ENCODE assay signal across 3 cellular contexts in the genomic region with DNA sequence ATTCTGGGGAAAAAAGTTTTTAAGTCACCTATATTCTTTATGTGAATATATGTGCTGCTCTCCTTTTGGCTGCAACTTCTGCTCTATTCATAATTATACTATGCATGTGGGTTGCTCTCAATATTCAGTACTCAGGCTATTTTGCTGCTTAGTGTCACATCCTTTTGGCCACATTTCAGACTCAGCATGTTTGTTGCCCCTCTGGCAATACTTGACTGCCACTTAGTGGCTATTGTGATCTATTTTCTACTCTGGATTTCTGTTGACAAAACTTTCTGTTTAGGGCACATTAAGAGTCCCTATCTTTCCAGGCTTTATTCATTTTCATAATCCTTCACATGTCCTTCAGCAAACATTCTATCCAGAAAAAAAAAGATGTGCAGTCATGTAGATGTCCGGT.
TF ChIP-seq lines count a peak whose summit lies in the region.

No MANE protein-coding gene starts in this region.

TF ChIP-seq in SK-N-SH, 30 proteins besides CTCF, POLR2A, EP300 and RAD21:
- TF ChIP-seq POLR2AphosphoS5 (IDR thresholded peaks at IDR 0.05; ENCODE audit: low read depth, low read length) = no peak

TF ChIP-seq in SK-N-SH treated with all-trans-retinoic acid at 6 μM for 48 hours, 23 proteins besides CTCF, POLR2A, EP300 and RAD21:
- no peak for TF ChIP-seq ZNF8 (CRISPR knock-in tag; IDR thresholded peaks at IDR 0.05)
- no peak for TF ChIP-seq RARB (CRISPR knock-in tag; IDR thresholded peaks at IDR 0.05)
- TF ChIP-seq ZFP3 (CRISPR knock-in tag; IDR thresholded peaks at IDR 0.05) = no peak
- no peak for TF ChIP-seq ZC3H10 (CRISPR knock-in tag; IDR thresholded peaks at IDR 0.05)
- TF ChIP-seq, protein P1, sequence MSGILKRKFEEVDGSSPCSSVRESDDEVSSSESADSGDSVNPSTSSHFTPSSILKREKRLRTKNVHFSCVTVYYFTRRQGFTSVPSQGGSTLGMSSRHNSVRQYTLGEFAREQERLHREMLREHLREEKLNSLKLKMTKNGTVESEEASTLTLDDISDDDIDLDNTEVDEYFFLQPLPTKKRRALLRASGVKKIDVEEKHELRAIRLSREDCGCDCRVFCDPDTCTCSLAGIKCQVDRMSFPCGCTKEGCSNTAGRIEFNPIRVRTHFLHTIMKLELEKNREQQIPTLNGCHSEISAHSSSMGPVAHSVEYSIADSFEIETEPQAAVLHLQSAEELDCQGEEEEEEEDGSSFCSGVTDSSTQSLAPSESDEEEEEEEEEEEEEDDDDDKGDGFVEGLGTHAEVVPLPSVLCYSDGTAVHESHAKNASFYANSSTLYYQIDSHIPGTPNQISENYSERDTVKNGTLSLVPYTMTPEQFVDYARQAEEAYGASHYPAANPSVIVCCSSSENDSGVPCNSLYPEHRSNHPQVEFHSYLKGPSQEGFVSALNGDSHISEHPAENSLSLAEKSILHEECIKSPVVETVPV (CRISPR knock-in tag; IDR thresholded peaks at IDR 0.05) = no peak
- TF ChIP-seq, protein P2, sequence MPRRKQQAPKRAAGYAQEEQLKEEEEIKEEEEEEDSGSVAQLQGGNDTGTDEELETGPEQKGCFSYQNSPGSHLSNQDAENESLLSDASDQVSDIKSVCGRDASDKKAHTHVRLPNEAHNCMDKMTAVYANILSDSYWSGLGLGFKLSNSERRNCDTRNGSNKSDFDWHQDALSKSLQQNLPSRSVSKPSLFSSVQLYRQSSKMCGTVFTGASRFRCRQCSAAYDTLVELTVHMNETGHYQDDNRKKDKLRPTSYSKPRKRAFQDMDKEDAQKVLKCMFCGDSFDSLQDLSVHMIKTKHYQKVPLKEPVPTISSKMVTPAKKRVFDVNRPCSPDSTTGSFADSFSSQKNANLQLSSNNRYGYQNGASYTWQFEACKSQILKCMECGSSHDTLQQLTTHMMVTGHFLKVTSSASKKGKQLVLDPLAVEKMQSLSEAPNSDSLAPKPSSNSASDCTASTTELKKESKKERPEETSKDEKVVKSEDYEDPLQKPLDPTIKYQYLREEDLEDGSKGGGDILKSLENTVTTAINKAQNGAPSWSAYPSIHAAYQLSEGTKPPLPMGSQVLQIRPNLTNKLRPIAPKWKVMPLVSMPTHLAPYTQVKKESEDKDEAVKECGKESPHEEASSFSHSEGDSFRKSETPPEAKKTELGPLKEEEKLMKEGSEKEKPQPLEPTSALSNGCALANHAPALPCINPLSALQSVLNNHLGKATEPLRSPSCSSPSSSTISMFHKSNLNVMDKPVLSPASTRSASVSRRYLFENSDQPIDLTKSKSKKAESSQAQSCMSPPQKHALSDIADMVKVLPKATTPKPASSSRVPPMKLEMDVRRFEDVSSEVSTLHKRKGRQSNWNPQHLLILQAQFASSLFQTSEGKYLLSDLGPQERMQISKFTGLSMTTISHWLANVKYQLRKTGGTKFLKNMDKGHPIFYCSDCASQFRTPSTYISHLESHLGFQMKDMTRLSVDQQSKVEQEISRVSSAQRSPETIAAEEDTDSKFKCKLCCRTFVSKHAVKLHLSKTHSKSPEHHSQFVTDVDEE (CRISPR knock-in tag; IDR thresholded peaks at IDR 0.05) = no peak
TF ChIP-seq in SK-N-SH treated with all-trans-retinoic acid at 6 μM for 48 hours: peak in this region for 0.

TF ChIP-seq in IMR-90, 13 proteins besides CTCF, POLR2A, EP300 and RAD21:
- TF ChIP-seq USF2 (IDR thresholded peaks at IDR 0.05; ENCODE audit: low read depth, low read length) (no peak), MAFK (IDR thresholded peaks at IDR 0.05; ENCODE audit: low read depth, low read length) (no peak), CHD1 (IDR thresholded peaks at IDR 0.05; ENCODE audit: low read depth, low read length) (no peak), MXI1 (IDR thresholded peaks at IDR 0.05; ENCODE audit: borderline replicate concordance, low read depth, low read length) (no peak), RCOR1 (IDR thresholded peaks at IDR 0.05; ENCODE audit: insufficient replicate concordance, low read length) (no peak)
